26 cellular contexts compared by ENCODE assay signal in genomic region chr7:122867471-122867980, GRCh38. TPM values are rescaled to one million over a fixed set of nuclear protein-coding genes. Genes with fewer than 3 reads are reported as not detected.
"Had no signal": no experiment of that assay in that cellular context is flagged by ENCODE, and none has a peak within 500 bp of the region (broad histone marks: within the 10 kb centered on the region; RNA-seq: fewer than 3 reads in every experiment).

No MANE protein-coding gene starts in this region.

- ATAC-seq: effector memory CD8-positive, alpha-beta T cell; esophagus mucosa; gastroesophageal sphincter; heart left ventricle; left colon; left lobe of liver; left ventricle myocardium superior; lower lobe of right lung; naive thymus-derived CD4-positive, alpha-beta T cell had no signal

- H2AFZ ChIP-seq: hepatocyte had no signal

- H3K4me1 ChIP-seq: colonic mucosa, esophagus squamous epithelium, lower lobe of right lung had no signal

- H3K36me3 ChIP-seq: colonic mucosa, esophagus squamous epithelium, gastroesophageal sphincter, heart left ventricle, lower lobe of right lung had no signal

- DNase-seq: colonic mucosa; cortex of kidney; effector CD8-positive, alpha-beta T cell; effector memory CD8-positive, alpha-beta T cell; endodermal cell; erythroblast; esophagus squamous epithelium; foreskin fibroblast; heart left ventricle; hypothalamus; immature natural killer cell; islet precursor cell; kidney; kidney glomerular epithelial cell; left colon; left ventricle myocardium superior; lower lobe of right lung; mesenchymal stem cell; midbrain; naive thymus-derived CD4-positive, alpha-beta T cell had no signal

- H3K4me3 ChIP-seq: colonic mucosa, esophagus squamous epithelium, gastroesophageal sphincter, heart left ventricle, hepatocyte, lower lobe of right lung had no signal

- H3K27me3 ChIP-seq: colonic mucosa, esophagus squamous epithelium, gastroesophageal sphincter, heart left ventricle, hepatocyte had no signal

- H3K4me2 ChIP-seq: hepatocyte had no signal

- H3K27ac ChIP-seq: colonic mucosa, epithelial cell of prostate, esophagus squamous epithelium, gastroesophageal sphincter, heart left ventricle, hepatocyte, lower lobe of right lung had no signal

- H3K9me3 ChIP-seq: colonic mucosa had no signal

RNA-seq across cellular contexts. Expression of gene CADPS2, which starts 18.7 kb away (rescaled TPM):
- total RNA-seq: mononuclear cell; naive thymus-derived CD4-positive, alpha-beta T cell had no signal
- polyA plus RNA-seq: immature natural killer cell; naive thymus-derived CD4-positive, alpha-beta T cell had no signal
